In genomic region chr6:27839303-27840081, GRCh38 we compare ENCODE assay signal across 8 cellular contexts.
DNase-seq lines count a peak whose midpoint lies in the region; ATAC-seq and TF ChIP-seq lines count a peak whose summit lies in the region.

No MANE protein-coding gene starts in this region.

- POLR2A ChIA-PET in Caco-2 (lab: Charles Lee): interaction anchor here (0.6 to 9.8 kb wide), 6 partner anchors 27 to 1818 kb away, joined by 3 to 334 read pairs (median 10); a partner anchor contains a TSS
- POLR2A ChIA-PET in HEK293T (lab: Yijun Ruan, JAX): interaction anchor here (1.0 to 7.7 kb wide), 13 partner anchors 10 to 1819 kb away, joined by 3 to 422 read pairs (median 23); a partner anchor contains a TSS
- POLR2A ChIA-PET in RWPE1 (lab: Yijun Ruan, JAX; ENCODE audit: low non-redundant PET): interaction anchor here (0.8 to 4.1 kb wide), 5 partner anchors 11 to 1344 kb away, joined by 3 to 84 read pairs (median 25); a partner anchor contains a TSS

- DNase-seq in Caco-2: peak in 1 of 2 experiments; percentile 45
- DNase-seq in HEK293T (ENCODE audit: extremely low spot score): peak; percentile 16
- peak; percentile 61 for DNase-seq in RWPE1 (ENCODE audit: low spot score)
- peak; percentile 86 to 87 for DNase-seq in erythroblast (lab: John Stamatoyannopoulos, UW)
- no peak for DNase-seq in activated CD4-positive, CD25-positive, alpha-beta regulatory T cell (lab: John Stamatoyannopoulos, UW)

- no peaks in the 10 kb centered on the region for H3K27me3 Mint-ChIP-seq in Caco-2 (ENCODE audit: insufficient read depth, unreplicated experiment)

- H3K4me1 ChIP-seq in Caco-2: peaks cover 14% of the 10 kb centered on the region; the same call in 1 of the 2 replicates
- H3K4me1 ChIP-seq in neutrophil (ENCODE audit: control insufficient read depth in 1 of 2, insufficient read depth in 1 of 2, low read depth in 1 of 2, low read length in 1 of 2): peaks cover 39 to 47% of the 10 kb centered on the region in 2 experiments

- H3K27me3 ChIP-seq in Caco-2 (replicated peaks; ENCODE audit: control insufficient read depth, insufficient read depth, low read length) (no peaks in the 10 kb centered on the region), neutrophil (no peaks in the 10 kb centered on the region)

- peaks cover 13% of the 10 kb centered on the region for H3K36me3 Mint-ChIP-seq in Caco-2 (ENCODE audit: insufficient read depth, unreplicated experiment)

- intact Hi-C loops in Caco-2 (cut with micrococcal nuclease; ENCODE audit: unreplicated experiment): loop anchor here (10.0 kb wide), 2 partner anchors 1565 to 1815 kb away; a partner anchor contains a TSS

- no peak for TF ChIP-seq CTCF in Caco-2 (IDR thresholded peaks at IDR 0.05; ENCODE audit: insufficient read depth in 1 of 2, low read depth in 1 of 2, low read length in 1 of 2, severe bottlenecking in 1 of 2, unreplicated experiment in 1 of 2)
- no peak for TF ChIP-seq CTCF in RWPE1 (conservative IDR thresholded peaks at IDR 0.05; ENCODE audit: low read depth)
- TF ChIP-seq CTCF in neutrophil (IDR thresholded peaks at IDR 0.05): no peak

- H3K4me3 Mint-ChIP-seq in Caco-2 (ENCODE audit: unreplicated experiment): no peak overlapping the region

- H3K9me3 ChIP-seq in Caco-2 (no peaks in the 10 kb centered on the region), neutrophil (no peaks in the 10 kb centered on the region)

- BruUV-seq in Caco-2 (replicated peaks; lab: Mats Ljungman, UMichigan): no TSS peak

- ATAC-seq in GM21423 (IDR thresholded peaks at IDR 0.05; ENCODE audit: unreplicated experiment): no peak
- ATAC-seq in GM21529 (IDR thresholded peaks at IDR 0.05; ENCODE audit: unreplicated experiment): no peak

- no peaks in the 10 kb centered on the region for H3K9me3 Mint-ChIP-seq in Caco-2 (ENCODE audit: unreplicated experiment)

- no peaks in the 10 kb centered on the region; the same call in 1 of the 2 replicates for H3K36me3 ChIP-seq in Caco-2 (ENCODE audit: control insufficient read depth, insufficient read depth, low read length)
- H3K36me3 ChIP-seq in neutrophil: no peaks in the 10 kb centered on the region

- peaks cover 21% of the 10 kb centered on the region for H3K4me1 Mint-ChIP-seq in Caco-2 (ENCODE audit: low read depth, unreplicated experiment)

- H3K4me3 ChIP-seq in Caco-2 (ENCODE audit: low read depth, low read length): peak overlapping the region; percentile 67
- peak overlapping the region; percentile 71 for H3K4me3 ChIP-seq in neutrophil (ENCODE audit: low read depth in 1 of 2, low read length in 1 of 2)

- H3K27ac ChIP-seq in RWPE1 (peak overlapping the region; percentile 98), neutrophil (peak overlapping the region; percentile 77)

- peak; percentile 73 for TF ChIP-seq POLR2A in erythroblast (IDR thresholded peaks at IDR 0.05; ENCODE audit: low read length)

- no peak overlapping the region for H3K27ac Mint-ChIP-seq in Caco-2 (ENCODE audit: unreplicated experiment)

- CTCF ChIA-PET in Caco-2 (lab: Charles Lee) (no interaction called here), HEK293T (lab: Yijun Ruan, JAX) (interaction anchor here (1.0 kb wide), 1 partner anchor 55 kb away, joined by 3 read pairs; no protein-coding TSS in a partner anchor), RWPE1 (lab: Yijun Ruan, JAX) (no interaction called here)

TF ChIP-seq in HEK293T, 16 proteins besides CTCF, POLR2A, EP300 and RAD21:
- TF ChIP-seq NFRKB (IDR thresholded peaks at IDR 0.05) (no peak), FOXM1 (IDR thresholded peaks at IDR 0.05; ENCODE audit: borderline replicate concordance) (no peak; the same call in 1 of the 2 replicates), ARNT (IDR thresholded peaks at IDR 0.05) (no peak), BHLHE40 (IDR thresholded peaks at IDR 0.05; ENCODE audit: borderline replicate concordance) (peak; percentile 31; the same call in 1 of the 2 replicates), ZNF384 (IDR thresholded peaks at IDR 0.05) (peak; percentile 14; the same call in 1 of the 2 replicates), PKNOX1 (IDR thresholded peaks at IDR 0.05) (peak; percentile 67), ELF4 (IDR thresholded peaks at IDR 0.05) (no peak)
TF ChIP-seq in HEK293T: peak in this region for 3.

Comparison
In these comparisons a context has a peak if more than half of its experiments do, and no peak if none do; other contexts are left out.
1. DNase-seq: peak in HEK293T (single experiment), RWPE1 (single experiment) and erythroblast (2 of 2); none in activated CD4-positive, CD25-positive, alpha-beta regulatory T cell (0 of 4).